ENCODE assay signal across 34 cellular contexts in genomic region chr11:115111066-115111465, GRCh38.
"Had no signal": no experiment of that assay in that cellular context is flagged by ENCODE, and none has a peak within 500 bp of the region (broad histone marks: within the 10 kb centered on the region; RNA-seq: fewer than 3 reads in every experiment).

No MANE protein-coding gene starts in this region.

- H3K27me3 ChIP-seq: MG63 had no signal

- H3K36me3 ChIP-seq: MG63 had no signal

- H3K9me3 ChIP-seq: MG63 had no signal

- H3K27ac ChIP-seq: KMS-11 had no signal

- H3K4me3 ChIP-seq: MG63 had no signal

- DNase-seq: Karpas-422, Kasumi-1, KBM-7, KG1, MG63, MM.1S, MV-4-11, NCI-H1048, NCI-H1092, NCI-H1092 treated with DMSO at 0.1 percent for 48 hours, NCI-H1105, NCI-H1105 treated with DMSO at 0.1 percent for 48 hours, NCI-H1417, NCI-H1417 treated with DMSO at 0.1 percent for 48 hours, NCI-H1436, NCI-H1436 treated with DMSO at 0.1 percent for 48 hours, NCI-H1694, NCI-H1694 treated with DMSO at 0.1 percent for 48 hours, NCI-H187, NCI-H187 treated with DMSO at 0.1 percent for 48 hours, NCI-H1930, NCI-H2029, NCI-H2029 treated with DMSO at 0.1 percent for 48 hours, NCI-H2081, NCI-H2081 treated with DMSO at 0.1 percent for 48 hours, NCI-H2107, NCI-H2171, NCI-H2171 treated with DMSO at 0.1 percent for 48 hours, NCI-H2227 treated with DMSO at 0.1 percent for 48 hours, NCI-H226, NCI-H345, NCI-H446, NCI-H446 treated with DMSO at 0.1 percent for 48 hours had no signal
